ENCODE assay signal across 8 cellular contexts in genomic region chr4:78592104-78592783, GRCh38. TPM values are rescaled to one million over a fixed set of nuclear protein-coding genes. Genes with fewer than 3 reads are reported as not detected.
A peak's percentile ranks its signal among the peaks of the same experiment; 100 is the strongest.
DNase-seq lines count a peak whose midpoint lies in the region; ATAC-seq and TF ChIP-seq lines count a peak whose summit lies in the region.

No MANE protein-coding gene starts in this region.

- peak; percentile 65 for ATAC-seq in HG03432 (IDR thresholded peaks at IDR 0.05; ENCODE audit: unreplicated experiment)
- ATAC-seq in gastroesophageal sphincter = no peak

- peaks cover 52% of the 10 kb centered on the region for H3K4me1 ChIP-seq in left ventricle myocardium inferior
- peaks cover 0 to 11% of the 10 kb centered on the region in 2 donors for H3K4me1 ChIP-seq in right atrium auricular region
- H3K4me1 ChIP-seq in gastroesophageal sphincter = peaks cover 0 to 36% (median 0%) of the 10 kb centered on the region in 3 donors

- H3K4me3 Mint-ChIP-seq in stimulated activated naive CD8-positive, alpha-beta T cell treated with anti-CD3 and anti-CD28 coated beads, Interleukin-15, Interleukin-2, amounts not matched to agents 100 ng/mL and 50 ng/mL, for 24 hours = no peak overlapping the region

- no peaks in the 10 kb centered on the region for H3K27me3 Mint-ChIP-seq in stimulated activated naive CD8-positive, alpha-beta T cell treated with anti-CD3 and anti-CD28 coated beads, Interleukin-15, Interleukin-2, amounts not matched to agents 100 ng/mL and 50 ng/mL, for 24 hours

- H3K36me3 Mint-ChIP-seq in stimulated activated naive CD8-positive, alpha-beta T cell treated with anti-CD3 and anti-CD28 coated beads, Interleukin-15, Interleukin-2, amounts not matched to agents 100 ng/mL and 50 ng/mL, for 24 hours (ENCODE audit: low read depth) = no peaks in the 10 kb centered on the region

- peak overlapping the region; percentile 13 for H3K27ac Mint-ChIP-seq in stimulated activated naive CD8-positive, alpha-beta T cell treated with anti-CD3 and anti-CD28 coated beads, Interleukin-15, Interleukin-2, amounts not matched to agents 100 ng/mL and 50 ng/mL, for 24 hours

- TF ChIP-seq POLR2A in gastroesophageal sphincter (IDR thresholded peaks at IDR 0.05) = no peak

- no peak for TF ChIP-seq EP300 in gastroesophageal sphincter (IDR thresholded peaks at IDR 0.05)

- H3K4me3 ChIP-seq in left ventricle myocardium inferior = no peak overlapping the region
- no peak overlapping the region for H3K4me3 ChIP-seq in right atrium auricular region
- H3K4me3 ChIP-seq in coronary artery = no peak overlapping the region
- H3K4me3 ChIP-seq in gastroesophageal sphincter = no peak overlapping the region

- H3K27ac ChIP-seq in left ventricle myocardium inferior (replicated peaks) (peak overlapping the region; percentile 76), right atrium auricular region (peak overlapping the region in 1 of 2 donors; percentile 32), coronary artery (no peak overlapping the region), gastroesophageal sphincter (peak overlapping the region in 2 of 4 donors; percentile 25 to 51)

- no peaks in the 10 kb centered on the region for H3K27me3 ChIP-seq in left ventricle myocardium inferior (ENCODE audit: low read depth)
- no peaks in the 10 kb centered on the region for H3K27me3 ChIP-seq in right atrium auricular region
- no peaks in the 10 kb centered on the region for H3K27me3 ChIP-seq in gastroesophageal sphincter

- no peak for DNase-seq in left ventricle myocardium inferior
- DNase-seq in right atrium auricular region (ENCODE audit: low spot score) = no peak
- DNase-seq in cerebellar cortex (ENCODE audit: low spot score) = peak; percentile 5
- no peak for DNase-seq in coronary artery (ENCODE audit: low spot score)
- no peak for DNase-seq in amygdala (lab: John Stamatoyannopoulos, UW)

- peaks cover 21% of the 10 kb centered on the region for H3K36me3 ChIP-seq in left ventricle myocardium inferior
- no peaks in the 10 kb centered on the region for H3K36me3 ChIP-seq in right atrium auricular region
- peaks cover 0 to 34% of the 10 kb centered on the region in 2 donors for H3K36me3 ChIP-seq in gastroesophageal sphincter

- peaks cover 3% of the 10 kb centered on the region for H3K4me1 Mint-ChIP-seq in stimulated activated naive CD8-positive, alpha-beta T cell treated with anti-CD3 and anti-CD28 coated beads, Interleukin-15, Interleukin-2, amounts not matched to agents 100 ng/mL and 50 ng/mL, for 24 hours (ENCODE audit: low read depth)

- 53 to 64% methylated on average over 3 of the region's 3 CpGs for WGBS in gastroesophageal sphincter (ENCODE audit: low coverage in 1 of 2), 2 donors

- intact Hi-C loops in left ventricle myocardium inferior (cut with micrococcal nuclease) = no loop called here

- H3K9me3 ChIP-seq in left ventricle myocardium inferior (replicated peaks) (no peaks in the 10 kb centered on the region), right atrium auricular region (no peaks in the 10 kb centered on the region), gastroesophageal sphincter (no peaks in the 10 kb centered on the region)

- TF ChIP-seq CTCF in left ventricle myocardium inferior (IDR thresholded peaks at IDR 0.05; ENCODE audit: borderline replicate concordance) = no peak
- peak in 1 of 2 donors; percentile 43 for TF ChIP-seq CTCF in right atrium auricular region (IDR thresholded peaks at IDR 0.05)
- TF ChIP-seq CTCF in coronary artery (IDR thresholded peaks at IDR 0.05) = no peak
- peak in 1 of 4 experiments; percentile 17 for TF ChIP-seq CTCF in gastroesophageal sphincter (IDR thresholded peaks at IDR 0.05)

- H3K9me3 Mint-ChIP-seq in stimulated activated naive CD8-positive, alpha-beta T cell treated with anti-CD3 and anti-CD28 coated beads, Interleukin-15, Interleukin-2, amounts not matched to agents 100 ng/mL and 50 ng/mL, for 24 hours = no peaks in the 10 kb centered on the region

RNA-seq across cellular contexts. Expression of gene ANXA3, which starts 40.7 kb away (rescaled TPM):
- total RNA-seq in left ventricle myocardium inferior = 34.5 TPM
- total RNA-seq in right atrium auricular region = 10 to 100 TPM; 39.4 to 54.0 TPM
- 100 to 1,000 TPM in 2 of 4 donors, 10 to 100 TPM in 2; 22.3 to 253 (median 150) TPM for total RNA-seq in gastroesophageal sphincter
